In genomic region chr4:54898941-54899340, GRCh38 we compare ENCODE assay signal across 15 cellular contexts.
"Had no signal": no experiment of that assay in that cellular context is flagged by ENCODE, and none has a peak within 500 bp of the region (broad histone marks: within the 10 kb centered on the region; RNA-seq: fewer than 3 reads in every experiment).

No MANE protein-coding gene starts in this region.

- H3K27ac ChIP-seq: coronary artery had no signal

- H3K4me3 ChIP-seq: coronary artery had no signal

- ATAC-seq: natural killer cell treated with Interleukin-12 subunit alpha and Interleukin-12 subunit beta and Interleukin-15 and Interleukin-18, amount 100 ng/mL, for 72 hours; stimulated activated memory B cell treated with anti-CD40 and anti-IgM and Interleukin-4, amounts not matched to agents 10 μg/mL and 1 μg/mL and 100 μg/mL, for 72 hours; T-helper 17 cell; WTC11 had no signal

- DNase-seq: activated CD4-positive, alpha-beta T cell treated with anti-CD3 and anti-CD28 coated beads for 48 hours; activated CD8-positive, alpha-beta memory T cell treated with anti-CD3 and anti-CD28 coated beads for 24 hours; activated naive CD8-positive, alpha-beta T cell treated with anti-CD3 and anti-CD28 coated beads for 36 hours; anterior cingulate cortex; central memory CD4-positive, alpha-beta T cell; hippocampal formation; kidney glomerular epithelial cell; mesendoderm; retina; stimulated activated CD4-positive, alpha-beta T cell treated with anti-CD3 and anti-CD28 coated beads, Interleukin-2, amount 100 ng/mL, for 48 hours; T-helper 17 cell had no signal
